Comparison of ENCODE assay signal across 25 cellular contexts in genomic region chr14:100748403-100748802, GRCh38. TPM values are rescaled to one million over a fixed set of nuclear protein-coding genes. Genes with fewer than 3 reads are reported as not detected.
"Had no signal": no experiment of that assay in that cellular context is flagged by ENCODE, and none has a peak within 500 bp of the region (broad histone marks: within the 10 kb centered on the region; RNA-seq: fewer than 3 reads in every experiment).

No MANE protein-coding gene starts in this region.

- H3K4me3 ChIP-seq: esophagus squamous epithelium, gastroesophageal sphincter, lung, psoas muscle, right lobe of liver, skin epidermis, testis, tibial nerve had no signal

- H3K9ac ChIP-seq: parathyroid adenoma had no signal

- H3K79me2 ChIP-seq: parathyroid adenoma had no signal

- ATAC-seq: effector memory CD8-positive, alpha-beta T cell; gastroesophageal sphincter; left cardiac atrium; left ventricle myocardium superior; psoas muscle; right lobe of liver; stimulated activated naive B cell treated with anti-CD40 and anti-IgM and Interleukin-4, amounts not matched to agents 10 μg/mL and 1 μg/mL and 100 μg/mL, for 72 hours; stimulated activated naive CD8-positive, alpha-beta T cell treated with anti-CD3 and anti-CD28 coated beads, Interleukin-15, amount 100 ng/mL, for 72 hours had no signal

- H3K9me3 ChIP-seq: esophagus squamous epithelium, gastroesophageal sphincter, psoas muscle, right lobe of liver, testis, tibial nerve had no signal

- DNase-seq: effector memory CD8-positive, alpha-beta T cell; esophagus squamous epithelium; foreskin fibroblast; glutamatergic neuron; left cardiac atrium; left ventricle myocardium superior; mesenchymal stem cell; naive B cell; psoas muscle; retina; stimulated activated CD4-positive, alpha-beta T cell treated with anti-CD3 and anti-CD28 coated beads, Interleukin-2, amount 100 ng/mL, for 24 hours; stimulated activated CD4-positive, alpha-beta T cell treated with anti-CD3 and anti-CD28 coated beads, Interleukin-4, amount 100 ng/mL, for 4 hours; stimulated activated naive B cell treated with anti-CD40 and anti-IgM and Interleukin-4, amounts not matched to agents 10 μg/mL and 1 μg/mL and 100 μg/mL, for 72 hours; stimulated activated naive CD8-positive, alpha-beta T cell treated with anti-CD3 and anti-CD28 coated beads, Interleukin-15, amount 100 ng/mL, for 72 hours; testis had no signal

- H2AFZ ChIP-seq: parathyroid adenoma had no signal

- H3K36me3 ChIP-seq: esophagus squamous epithelium, gastroesophageal sphincter, right lobe of liver, tibial nerve had no signal

- H3K27me3 ChIP-seq: right lobe of liver, testis, tibial nerve had no signal

- H3K4me1 ChIP-seq: gastroesophageal sphincter, parathyroid adenoma, psoas muscle, right lobe of liver, testis, tibial nerve had no signal

- H3K27ac ChIP-seq: gastroesophageal sphincter, parathyroid adenoma, psoas muscle, right lobe of liver, testis, tibial nerve had no signal

RNA-seq across cellular contexts. Expression of gene DLK1, which starts 21.7 kb away (rescaled TPM):
- total RNA-seq: epithelial cell of proximal tubule, esophagus squamous epithelium, gastroesophageal sphincter, omental fat pad, subcutaneous adipose tissue, tibial nerve had no signal
- polyA plus RNA-seq: keratinocyte had no signal
